8 cellular contexts compared by ENCODE assay signal in the genomic region with DNA sequence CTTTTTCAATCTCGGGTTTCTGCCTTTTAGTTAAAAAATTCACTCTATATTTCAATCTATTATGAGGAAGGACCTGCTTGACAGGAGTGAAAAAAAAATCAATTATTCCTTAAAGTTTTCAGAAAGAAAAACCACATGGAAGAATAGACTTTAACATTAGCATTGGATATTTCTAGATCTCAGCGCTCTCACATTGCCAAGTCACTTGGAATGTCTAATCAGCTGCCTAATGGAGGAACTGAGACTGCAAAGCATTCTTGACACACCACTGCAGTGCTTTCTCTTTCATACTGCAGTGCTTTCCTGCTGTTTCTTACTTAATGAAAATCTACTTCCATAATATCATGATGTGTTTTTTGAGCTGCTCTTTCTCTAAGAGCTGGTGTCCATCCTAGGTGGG. TPM values are rescaled to one million over a fixed set of nuclear protein-coding genes. Genes with fewer than 3 reads are reported as not detected.
DNase-seq lines count a peak whose midpoint lies in the region; ATAC-seq and TF ChIP-seq lines count a peak whose summit lies in the region.
"Had no signal": no experiment of that assay in that cellular context is flagged by ENCODE, and none has a peak within 500 bp of the region (broad histone marks: within the 10 kb centered on the region; RNA-seq: fewer than 3 reads in every experiment).

No MANE protein-coding gene starts in this region.

- no peak for DNase-seq in T-helper 2 cell treated with Interferon-gamma antibody and Interleukin-4, amounts not matched to agents 5 μg/mL and 100 μg/mL, for 36 hours (ENCODE audit: low spot score)
- DNase-seq in immature natural killer cell = no peak
- DNase-seq in thoracic aorta (ENCODE audit: low spot score) = no peak
- DNase-seq in foreskin keratinocyte = no peak
- no peak for DNase-seq in NCI-H1092 (lab: John Stamatoyannopoulos, UW)

- H3K27ac ChIP-seq in thoracic aorta (peak overlapping the region; percentile 42), foreskin keratinocyte (no peak overlapping the region)
- H3K27ac ChIP-seq: VCaP had no signal

- ATAC-seq in GM18868 (IDR thresholded peaks at IDR 0.05; ENCODE audit: unreplicated experiment) (peak; percentile 55), HG02852 (IDR thresholded peaks at IDR 0.05; ENCODE audit: unreplicated experiment) (peak; percentile 58), thoracic aorta (ENCODE audit: insufficient number of reproducible peaks, low FRiP score, low read depth) (no peak), foreskin keratinocyte (no peak)

- H3K4me3 Mint-ChIP-seq in T-helper 2 cell treated with Interferon-gamma antibody and Interleukin-4, amounts not matched to agents 5 μg/mL and 100 μg/mL, for 36 hours = peak overlapping the region; percentile 35
- peak overlapping the region; percentile 43 to 69 (median 67) for H3K4me3 Mint-ChIP-seq in immature natural killer cell

- no peaks in the 10 kb centered on the region for H3K27me3 ChIP-seq in thoracic aorta (replicated peaks; ENCODE audit: insufficient read depth)
- H3K27me3 ChIP-seq in foreskin keratinocyte = no peaks in the 10 kb centered on the region

- no peaks in the 10 kb centered on the region for H3K36me3 ChIP-seq in thoracic aorta

- no peaks in the 10 kb centered on the region for H3K36me3 Mint-ChIP-seq in T-helper 2 cell treated with Interferon-gamma antibody and Interleukin-4, amounts not matched to agents 5 μg/mL and 100 μg/mL, for 36 hours (ENCODE audit: low read depth)
- H3K36me3 Mint-ChIP-seq in immature natural killer cell = peaks cover 0 to 3% (median 0%) of the 10 kb centered on the region in 3 donors

- H3K27me3 Mint-ChIP-seq in T-helper 2 cell treated with Interferon-gamma antibody and Interleukin-4, amounts not matched to agents 5 μg/mL and 100 μg/mL, for 36 hours (ENCODE audit: low read depth) = no peaks in the 10 kb centered on the region
- no peaks in the 10 kb centered on the region for H3K27me3 Mint-ChIP-seq in immature natural killer cell (ENCODE audit: low read depth in 3 of 3)

- H3K4me3 ChIP-seq in thoracic aorta = peak overlapping the region; percentile 45

- H3K4me1 Mint-ChIP-seq in T-helper 2 cell treated with Interferon-gamma antibody and Interleukin-4, amounts not matched to agents 5 μg/mL and 100 μg/mL, for 36 hours (ENCODE audit: low read depth) = peaks cover 48% of the 10 kb centered on the region
- H3K4me1 Mint-ChIP-seq in immature natural killer cell = peaks cover 57% of the 10 kb centered on the region in 2 donors

- peaks cover 5% of the 10 kb centered on the region for H3K9me3 Mint-ChIP-seq in T-helper 2 cell treated with Interferon-gamma antibody and Interleukin-4, amounts not matched to agents 5 μg/mL and 100 μg/mL, for 36 hours
- no peaks in the 10 kb centered on the region for H3K9me3 Mint-ChIP-seq in immature natural killer cell

- TF ChIP-seq CTCF in thoracic aorta (IDR thresholded peaks at IDR 0.05) (no peak), foreskin keratinocyte (conservative IDR thresholded peaks at IDR 0.05) (no peak)

- no peaks in the 10 kb centered on the region for H3K9me3 ChIP-seq in thoracic aorta

- peak overlapping the region; percentile 73 for H3K27ac Mint-ChIP-seq in T-helper 2 cell treated with Interferon-gamma antibody and Interleukin-4, amounts not matched to agents 5 μg/mL and 100 μg/mL, for 36 hours
- peak overlapping the region; percentile 59 to 90 (median 86) for H3K27ac Mint-ChIP-seq in immature natural killer cell

- H3K4me1 ChIP-seq in thoracic aorta (ENCODE audit: control insufficient read depth in 1 of 2, low read depth in 2 of 2) (peaks cover 11 to 14% of the 10 kb centered on the region in 2 donors), foreskin keratinocyte (no peaks in the 10 kb centered on the region)

RNA-seq across cellular contexts. Expression of gene MCM3, which starts 20.4 kb away (rescaled TPM):
- polyA plus RNA-seq in immature natural killer cell (10 to 100 TPM; 40.5 to 73.8 (median 43.6) TPM), foreskin keratinocyte (71.5 and 88.1 TPM in 2 replicates)
- total RNA-seq in thoracic aorta (10 to 100 TPM; 24.0 to 30.8 TPM), foreskin keratinocyte (125 and 134 TPM in 2 replicates)

RNA-seq across cellular contexts. Expression of gene PAQR8, which starts 57.0 kb away (rescaled TPM):
- polyA plus RNA-seq in immature natural killer cell (1 to 10 TPM; 2.9 to 6.5 (median 6.2) TPM), foreskin keratinocyte (2.4 TPM in 2 replicates)
- total RNA-seq in thoracic aorta (1 to 10 TPM; 4.1 to 7.3 TPM), foreskin keratinocyte (4.5 and 5.6 TPM in 2 replicates)

Comparison
In these comparisons a context has a peak if more than half of its experiments do, and no peak if none do; other contexts are left out.
1. ATAC-seq: peak in GM18868 (single experiment) and HG02852 (single experiment); none in thoracic aorta (single experiment) and foreskin keratinocyte (single experiment).